Comparison of ENCODE assay signal across 18 cellular contexts in the genomic region with DNA sequence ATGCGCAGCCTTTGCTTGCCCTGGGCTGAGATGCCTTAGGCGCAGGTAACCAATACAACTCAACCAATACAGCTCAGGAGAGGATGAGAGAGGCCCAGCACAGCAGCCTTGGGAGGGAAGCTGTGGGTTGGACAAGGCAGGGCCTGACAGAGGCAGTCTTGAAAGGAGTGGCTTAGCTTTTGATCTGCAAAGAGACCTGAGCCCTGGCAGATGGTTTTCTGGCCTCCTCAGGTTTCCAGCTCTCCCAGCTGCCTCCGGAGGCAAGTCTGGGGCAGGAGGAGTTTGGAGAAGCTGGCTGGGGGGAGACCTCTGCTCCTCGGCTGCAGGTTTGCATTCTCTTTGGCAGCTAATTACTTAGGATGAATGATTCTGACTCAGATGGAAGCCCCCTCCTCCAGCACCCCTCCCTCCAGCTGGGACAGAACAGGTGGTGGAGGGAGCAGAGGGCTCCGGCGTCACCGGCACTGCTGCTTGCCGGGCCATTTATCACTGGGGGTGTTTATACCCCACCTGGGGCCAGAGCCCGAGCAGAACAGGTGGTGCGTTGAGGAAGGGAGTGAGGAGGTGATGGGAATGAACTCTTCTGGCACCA. TPM values are rescaled to one million over a fixed set of nuclear protein-coding genes. Genes with fewer than 3 reads are reported as not detected.
DNase-seq lines count a peak whose midpoint lies in the region; ATAC-seq, FAIRE-seq and TF ChIP-seq lines count a peak whose summit lies in the region.
"Had no signal": no experiment of that assay in that cellular context is flagged by ENCODE, and none has a peak within 500 bp of the region (broad histone marks: within the 10 kb centered on the region; RNA-seq: fewer than 3 reads in every experiment).

No MANE protein-coding gene starts in this region.

- H3K4me1 ChIP-seq in endodermal cell (ENCODE audit: control insufficient read depth, insufficient read depth, low read length): peaks cover 4% of the 10 kb centered on the region

- DNase-seq in D721Med (ENCODE audit: insufficient read length, low spot score) (peak; percentile 70), NCI-H146 (lab: John Stamatoyannopoulos, UW) (peak; percentile 87), NCI-H345 treated with DMSO at 0.1 percent for 48 hours (lab: John Stamatoyannopoulos, UW; ENCODE audit: unreplicated experiment) (peak; percentile 57), endodermal cell (peak; percentile 78), sciatic nerve (ENCODE audit: low spot score) (no peak), GM03348 (ENCODE audit: low spot score) (no peak)
- DNase-seq in activated CD4-positive, alpha-beta T cell treated with anti-CD3 and anti-CD28 coated beads for 1 hour: no peak
- DNase-seq: activated CD8-positive, alpha-beta T cell treated with anti-CD3 and anti-CD28 coated beads, Interleukin-2, amount 10 ng/mL, durations not matched to agents 7 days and 5 days; NCI-H1436 treated with DMSO at 0.1 percent for 48 hours; PC-3; stimulated activated CD4-positive, alpha-beta T cell treated with anti-CD3 and anti-CD28 coated beads, Interleukin-1b, Interleukin-23, amount 100 ng/mL, for 48 hours; substantia nigra had no signal

- H3K36me3 ChIP-seq in endodermal cell (ENCODE audit: control insufficient read depth, insufficient read depth, low read length): no peaks in the 10 kb centered on the region
- H3K36me3 ChIP-seq: neutrophil, right atrium auricular region had no signal

- whole genome bisulfite sequencing in endodermal cell (ENCODE audit: insufficient coverage in 1 of 2, insufficient read length in 1 of 2), 2 experiments: 0 to 69% methylated on average over 2 to 10 of the region's 10 CpGs

- H3K27me3 Mint-ChIP-seq in endodermal cell (ENCODE audit: insufficient read depth): peaks cover 19% of the 10 kb centered on the region

- peaks cover 17% of the 10 kb centered on the region for H3K4me1 Mint-ChIP-seq in endodermal cell

- no peak overlapping the region for H3K9ac ChIP-seq in endodermal cell (ENCODE audit: extremely low read depth, low read length, poor library complexity, severe bottlenecking)
- H3K9ac ChIP-seq: KMS-11 had no signal

- TF ChIP-seq CTCF in D721Med (IDR thresholded peaks at IDR 0.05; ENCODE audit: insufficient read depth, missing control alignments): no peak
- no peak for TF ChIP-seq CTCF in endodermal cell (conservative IDR thresholded peaks at IDR 0.05)

- no peak for ATAC-seq in GM21390 (IDR thresholded peaks at IDR 0.05; ENCODE audit: unreplicated experiment)
- ATAC-seq in sciatic nerve: no peak
- ATAC-seq: activated CD8-positive, alpha-beta T cell treated with anti-CD3 and anti-CD28 coated beads, Interleukin-2, amount 10 ng/mL, durations not matched to agents 7 days and 5 days; PC-3 had no signal

- no peaks in the 10 kb centered on the region for H3K9me3 ChIP-seq in endodermal cell (ENCODE audit: control insufficient read depth, low read length)
- H3K9me3 ChIP-seq: neutrophil, right atrium auricular region had no signal

- intact Hi-C loops in sciatic nerve (cut with DNase I): no loop called here

- no peak overlapping the region for H3K4me3 ChIP-seq in endodermal cell (ENCODE audit: low read length)
- H3K4me3 ChIP-seq: right atrium auricular region had no signal

- H3K27ac ChIP-seq in endodermal cell (ENCODE audit: low read depth, low read length): no peak overlapping the region
- H3K27ac ChIP-seq: KMS-11, neutrophil, right atrium auricular region, VCaP had no signal

- no peaks in the 10 kb centered on the region for H3K9me3 Mint-ChIP-seq in endodermal cell
- H3K9me3 Mint-ChIP-seq: activated T-helper 2 cell treated with anti-CD3 and anti-CD28 coated beads, Interferon-gamma antibody, Interleukin-2, Interleukin-4, amounts not matched to agents 10 μg/mL and 5 μg/mL and 100 μg/mL, durations not matched to agents 14 hours and 24 hours and 36 hours had no signal

- FAIRE-seq in D721Med (lab: Jason Lieb, UNC): no peak

- no peak overlapping the region for H3K27ac Mint-ChIP-seq in endodermal cell
- H3K27ac Mint-ChIP-seq: activated CD8-positive, alpha-beta T cell treated with anti-CD3 and anti-CD28 coated beads, Interleukin-2, amount 10 ng/mL, durations not matched to agents 7 days and 5 days; activated T-helper 2 cell treated with anti-CD3 and anti-CD28 coated beads, Interferon-gamma antibody, Interleukin-2, Interleukin-4, amounts not matched to agents 10 μg/mL and 5 μg/mL and 100 μg/mL, durations not matched to agents 14 hours and 24 hours and 36 hours had no signal

- no peak overlapping the region for H3K4me3 Mint-ChIP-seq in endodermal cell
- H3K4me3 Mint-ChIP-seq: activated CD8-positive, alpha-beta T cell treated with anti-CD3 and anti-CD28 coated beads, Interleukin-2, amount 10 ng/mL, durations not matched to agents 7 days and 5 days had no signal

- no peaks in the 10 kb centered on the region for H3K36me3 Mint-ChIP-seq in endodermal cell (ENCODE audit: low read depth)

- peaks cover 16% of the 10 kb centered on the region for H3K27me3 ChIP-seq in endodermal cell (ENCODE audit: control insufficient read depth, insufficient read depth, low read length, poor library complexity, severe bottlenecking)
- H3K27me3 ChIP-seq: right atrium auricular region had no signal

RNA-seq across cellular contexts. Expression of gene TSPAN17, which starts 50.7 kb away (rescaled TPM):
- total RNA-seq in endodermal cell (10 to 100 TPM; 49.3 to 50.3 TPM), sciatic nerve (20.1 TPM)
- polyA plus RNA-seq in endodermal cell (2013, experiment 1 of 2): 35.5 TPM
- 34.8 TPM for polyA plus RNA-seq in endodermal cell (2013, experiment 2 of 2)

Comparison
In these comparisons a context has a peak if more than half of its experiments do, and no peak if none do; other contexts are left out.
1. DNase-seq: peak in D721Med (single experiment), NCI-H146 (single experiment), NCI-H345 treated with DMSO at 0.1 percent for 48 hours (single experiment) and endodermal cell (single experiment); none in activated CD4-positive, alpha-beta T cell treated with anti-CD3 and anti-CD28 coated beads for 1 hour (single experiment), sciatic nerve (single experiment) and GM03348 (single experiment).